24 cellular contexts compared by ENCODE assay signal in the genomic region with DNA sequence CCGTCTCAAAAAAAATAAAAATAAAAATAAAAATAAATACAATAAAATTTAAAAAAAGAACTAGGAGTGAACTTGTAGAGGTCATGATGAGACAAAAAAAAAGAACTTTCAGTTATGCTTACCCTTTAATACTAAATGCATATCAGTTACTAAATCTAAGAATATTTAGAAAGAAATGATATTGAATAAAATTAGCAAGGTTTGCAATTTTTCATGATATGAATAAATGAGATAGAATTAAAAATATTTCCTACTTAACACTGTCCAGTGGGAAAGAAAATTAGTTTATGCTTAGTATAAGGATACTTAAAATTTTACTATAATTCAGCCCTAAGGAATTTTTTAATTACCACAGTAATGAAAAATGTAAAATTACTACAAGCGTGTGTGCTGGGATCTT.
DNase-seq lines count a peak whose midpoint lies in the region; ATAC-seq, FAIRE-seq and TF ChIP-seq lines count a peak whose summit lies in the region.
"Had no signal": no experiment of that assay in that cellular context is flagged by ENCODE, and none has a peak within 500 bp of the region (broad histone marks: within the 10 kb centered on the region; RNA-seq: fewer than 3 reads in every experiment).

No MANE protein-coding gene starts in this region.

- peaks cover 6% of the 10 kb centered on the region for H3K27me3 Mint-ChIP-seq in activated naive CD8-positive, alpha-beta T cell treated with anti-CD3 and anti-CD28 coated beads for 36 hours
- H3K27me3 Mint-ChIP-seq: B cell; CD4-positive, CD25-positive, alpha-beta regulatory T cell had no signal

- H3K36me3 ChIP-seq in HepG2 (replicated peaks in 1 of 2; ENCODE audit: control insufficient read depth in 1 of 2, insufficient read depth in 2 of 2, low read length in 2 of 2), result no peaks in the 10 kb centered on the region
- no peaks in the 10 kb centered on the region for H3K36me3 ChIP-seq in right lobe of liver
- H3K36me3 ChIP-seq in K562 (ENCODE audit: control insufficient read depth, insufficient read depth, low read length), result no peaks in the 10 kb centered on the region
- no peaks in the 10 kb centered on the region for H3K36me3 ChIP-seq in subcutaneous abdominal adipose tissue (ENCODE audit: control insufficient read depth in 5 of 5, insufficient read depth in 5 of 5, low read length in 5 of 5)
- H3K36me3 ChIP-seq: BLaER1, HAP-1 had no signal

- WGBS in HepG2 (ENCODE audit: low lambda C conversion rate), result 99% methylated on average over 2 of the region's 2 CpGs
- WGBS in right lobe of liver (ENCODE audit: insufficient coverage, low coverage, low lambda C conversion rate, missing lambda C conversion rate), result 90% methylated on average over 2 of the region's 2 CpGs
- 10% methylated on average over 2 of the region's 2 CpGs for WGBS in K562 (ENCODE audit: insufficient coverage, low coverage, missing lambda C conversion rate)

- POLR2A ChIA-PET in HepG2 (lab: Yijun Ruan, JAX) (no interaction called here), K562 (lab: Yijun Ruan, JAX) (no interaction called here)

- intact Hi-C loops in HepG2 (cut with micrococcal nuclease; ENCODE audit: unreplicated experiment) (no loop called here), right lobe of liver (cut with DNase I) (no loop called here), K562 (cut with micrococcal nuclease) (no loop called here)

- H3K9me1 ChIP-seq in K562 (ENCODE audit: control insufficient read depth, insufficient read depth, low read length), result no peaks in the 10 kb centered on the region

- H3K9me3 ChIP-seq in HepG2 (ENCODE audit: low read length) (no peaks in the 10 kb centered on the region), right lobe of liver (no peaks in the 10 kb centered on the region), K562 (replicated peaks; ENCODE audit: control insufficient read depth, insufficient read depth, low read depth, low read length) (no peaks in the 10 kb centered on the region), subcutaneous abdominal adipose tissue (ENCODE audit: control insufficient read depth in 5 of 5, low read length in 5 of 5) (no peaks in the 10 kb centered on the region)
- H3K9me3 ChIP-seq: BLaER1, Caco-2, HAP-1 had no signal

- TF ChIP-seq EP300 in HepG2 (IDR thresholded peaks at IDR 0.05; ENCODE audit: low read depth in 2 of 2, low read length in 2 of 2) (no peak), HepG2 (CRISPR knock-in tag; IDR thresholded peaks at IDR 0.05; ENCODE audit: borderline replicate concordance) (no peak), K562 (IDR thresholded peaks at IDR 0.05; ENCODE audit: low read length) (no peak)

- H3K4me1 ChIP-seq in HepG2 (ENCODE audit: insufficient read depth, low read length), result peaks cover 52% of the 10 kb centered on the region
- peaks cover 0 to 17% (median 6%) of the 10 kb centered on the region in 4 donors for H3K4me1 ChIP-seq in right lobe of liver
- no peaks in the 10 kb centered on the region for H3K4me1 ChIP-seq in K562 (replicated peaks in 1 of 2; ENCODE audit: control insufficient read depth in 2 of 2, insufficient read depth in 2 of 2, low read length in 2 of 2)
- H3K4me1 ChIP-seq in subcutaneous abdominal adipose tissue (ENCODE audit: control insufficient read depth in 5 of 5, insufficient read depth in 5 of 5, low read length in 5 of 5), result peaks cover 7 to 44% (median 38%) of the 10 kb centered on the region in 5 donors
- H3K4me1 ChIP-seq: Caco-2, HAP-1 had no signal

- BruUV-seq in HepG2 (replicated peaks; lab: Mats Ljungman, UMichigan), result no TSS peak
- no TSS peak for BruUV-seq in K562 (replicated peaks; lab: Mats Ljungman, UMichigan)

- H3K27ac ChIP-seq in HepG2 (ENCODE audit: extremely low read length, insufficient read depth, low read length) (no peak overlapping the region), right lobe of liver (no peak overlapping the region), K562 (ENCODE audit: extremely low read depth, low read depth, low read length) (no peak overlapping the region), subcutaneous abdominal adipose tissue (ENCODE audit: low read depth, low read length) (peak overlapping the region; percentile 93)
- H3K27ac ChIP-seq: BLaER1, C4-2B had no signal

- H3K4me1 Mint-ChIP-seq in activated naive CD8-positive, alpha-beta T cell treated with anti-CD3 and anti-CD28 coated beads for 36 hours, result no peaks in the 10 kb centered on the region
- H3K4me1 Mint-ChIP-seq: CD4-positive, CD25-positive, alpha-beta regulatory T cell had no signal

- no peak overlapping the region for H3K9ac ChIP-seq in HepG2 (ENCODE audit: insufficient read depth, low read depth, low read length)
- no peak overlapping the region for H3K9ac ChIP-seq in K562 (ENCODE audit: insufficient read depth in 1 of 2, low read depth in 2 of 2, low read length in 2 of 2)
- H3K9ac ChIP-seq in subcutaneous abdominal adipose tissue (ENCODE audit: low read length in 5 of 5), result no peak overlapping the region
- H3K9ac ChIP-seq: BLaER1 had no signal

- CTCF ChIA-PET in HepG2 (lab: Yijun Ruan, JAX; ENCODE audit: low intra/inter-chr PET ratio, low total read pairs), result no interaction called here
- CTCF ChIA-PET in K562 (lab: Yijun Ruan, JAX; ENCODE audit: low intra/inter-chr PET ratio), result no interaction called here

- in situ Hi-C loops in HepG2 (cut with HindIII; ENCODE audit: extremely low pct_ligation_motif_present, low pct_unique_long_range_greater_than_20kb), result no loop called here
- in situ Hi-C loops in K562 (cut with MboI), result no loop called here
- in situ Hi-C loops in G401 (cut with HindIII; ENCODE audit: low sequenced_read_pairs), result no loop called here

- H3K4me3 Mint-ChIP-seq in activated naive CD8-positive, alpha-beta T cell treated with anti-CD3 and anti-CD28 coated beads for 36 hours, result no peak overlapping the region
- H3K4me3 Mint-ChIP-seq: B cell; CD8-positive, alpha-beta T cell; HFFc6 had no signal

- no peak overlapping the region for H3K27ac Mint-ChIP-seq in activated naive CD8-positive, alpha-beta T cell treated with anti-CD3 and anti-CD28 coated beads for 36 hours
- H3K27ac Mint-ChIP-seq: B cell; CD4-positive, CD25-positive, alpha-beta regulatory T cell; CD8-positive, alpha-beta T cell had no signal

- H3K36me3 Mint-ChIP-seq in activated naive CD8-positive, alpha-beta T cell treated with anti-CD3 and anti-CD28 coated beads for 36 hours, result no peaks in the 10 kb centered on the region
- H3K36me3 Mint-ChIP-seq: CD4-positive, CD25-positive, alpha-beta regulatory T cell; CD8-positive, alpha-beta T cell had no signal

- TF ChIP-seq POLR2A in HepG2 (IDR thresholded peaks at IDR 0.05; ENCODE audit: insufficient read depth in 1 of 2, low read depth in 2 of 2, low read length in 2 of 2) (no peak), right lobe of liver (IDR thresholded peaks at IDR 0.05) (no peak), K562 (conservative IDR thresholded peaks at IDR 0.05) (no peak)

- no peak for TF ChIP-seq RAD21 in HepG2 (CRISPR knock-in tag; IDR thresholded peaks at IDR 0.05)
- TF ChIP-seq RAD21 in K562 (CRISPR knock-in tag; conservative IDR thresholded peaks at IDR 0.05 in 1 of 2, IDR thresholded peaks at IDR 0.05 in 1 of 2), result no peak

- TF ChIP-seq CTCF in HepG2 (CRISPR knock-in tag; IDR thresholded peaks at IDR 0.05) (no peak), right lobe of liver (IDR thresholded peaks at IDR 0.05) (no peak), K562 (IDR thresholded peaks at IDR 0.05 in 2 of 3, conservative IDR thresholded peaks at IDR 0.05 in 1 of 3; ENCODE audit: insufficient read depth in 2 of 3, low read depth in 1 of 3, low read length in 3 of 3) (no peak)

- H2AFZ ChIP-seq in HepG2 (ENCODE audit: low read length), result no peak overlapping the region
- no peak overlapping the region for H2AFZ ChIP-seq in K562 (ENCODE audit: low read depth, low read length)

- H3K4me2 ChIP-seq in HepG2 (ENCODE audit: low read depth, low read length) (no peak overlapping the region), K562 (ENCODE audit: insufficient read depth, low read length) (no peak overlapping the region)
- H3K4me2 ChIP-seq: BLaER1 had no signal

- FAIRE-seq in HepG2 (lab: Jason Lieb, UNC), result no peak
- peak; percentile 44 for FAIRE-seq in RCC 7860 (lab: Jason Lieb, UNC)
- no peak for FAIRE-seq in K562 (lab: Jason Lieb, UNC)
- FAIRE-seq: GM12878, GM19239, H54 had no signal

- no peak for DNase-seq in HepG2 (ENCODE audit: low spot score)
- DNase-seq in right lobe of liver, result no peak
- DNase-seq in RCC 7860 (ENCODE audit: low spot score), result no peak
- no peak for DNase-seq in K562 (ENCODE audit: extremely low read depth in 1 of 4, low spot score in 3 of 4)
- DNase-seq in G401 (ENCODE audit: low spot score), result no peak
- no peak for DNase-seq in activated naive CD8-positive, alpha-beta T cell treated with anti-CD3 and anti-CD28 coated beads for 36 hours
- DNase-seq: 8988T; Caco-2; CD4-positive, CD25-positive, alpha-beta regulatory T cell; CD8-positive, alpha-beta T cell; DMS153; DND-41; GDM1; GOT3; HFFc6 had no signal

- H3K79me2 ChIP-seq in HepG2 (ENCODE audit: insufficient read depth, low read length), result no peaks in the 10 kb centered on the region
- no peaks in the 10 kb centered on the region for H3K79me2 ChIP-seq in K562 (ENCODE audit: control insufficient read depth, insufficient read depth, low read length)

- peaks cover 2% of the 10 kb centered on the region for H3K9me3 Mint-ChIP-seq in activated naive CD8-positive, alpha-beta T cell treated with anti-CD3 and anti-CD28 coated beads for 36 hours
- H3K9me3 Mint-ChIP-seq: CD8-positive, alpha-beta T cell; HFFc6 had no signal

- H4K20me1 ChIP-seq in HepG2 (ENCODE audit: insufficient read depth, low read length) (no peaks in the 10 kb centered on the region), K562 (replicated peaks; ENCODE audit: control insufficient read depth, insufficient read depth, low read length) (no peaks in the 10 kb centered on the region)
- H4K20me1 ChIP-seq: BLaER1 had no signal

- H3K4me3 ChIP-seq in HepG2 (replicated peaks in 1 of 3; ENCODE audit: insufficient read depth in 1 of 3, low read depth in 2 of 3, low read length in 3 of 3) (no peak overlapping the region), right lobe of liver (no peak overlapping the region), K562 (no peak overlapping the region), subcutaneous abdominal adipose tissue (ENCODE audit: low read depth in 1 of 5, low read length in 5 of 5) (no peak overlapping the region)
- H3K4me3 ChIP-seq: BLaER1, GM12878, HAP-1 had no signal

- ATAC-seq in HepG2, result no peak
- ATAC-seq in right lobe of liver, result no peak
- ATAC-seq in K562, result no peak
- no peak for ATAC-seq in GM19455 (IDR thresholded peaks at IDR 0.05; ENCODE audit: unreplicated experiment)
- ATAC-seq: CD8-positive, alpha-beta T cell; GM12878 had no signal

- H3K27me3 ChIP-seq in HepG2 (ENCODE audit: control insufficient read depth in 1 of 2, insufficient read depth in 2 of 2, low read length in 2 of 2) (no peaks in the 10 kb centered on the region), right lobe of liver (no peaks in the 10 kb centered on the region), K562 (ENCODE audit: control insufficient read depth in 2 of 2, insufficient read depth in 2 of 2, low read length in 2 of 2) (no peaks in the 10 kb centered on the region), subcutaneous abdominal adipose tissue (ENCODE audit: control insufficient read depth in 5 of 5, insufficient read depth in 4 of 5, low read length in 5 of 5) (no peaks in the 10 kb centered on the region)
- H3K27me3 ChIP-seq: BLaER1 had no signal

TF ChIP-seq in HepG2, 621 proteins besides CTCF, POLR2A, EP300 and RAD21 (continues in another document):
- no peak for TF ChIP-seq ZNF878 (CRISPR knock-in tag; IDR thresholded peaks at IDR 0.05)
